In genomic region chr11:69972351-69972802, GRCh38 we compare ENCODE assay signal across 15 cellular contexts.
DNase-seq lines count a peak whose midpoint lies in the region; ATAC-seq and TF ChIP-seq lines count a peak whose summit lies in the region.
"Had no signal": no experiment of that assay in that cellular context is flagged by ENCODE, and none has a peak within 500 bp of the region (broad histone marks: within the 10 kb centered on the region; RNA-seq: fewer than 3 reads in every experiment).

No MANE protein-coding gene starts in this region.

- TF ChIP-seq POLR2A in adrenal gland (IDR thresholded peaks at IDR 0.05): no peak

- peaks cover 3% of the 10 kb centered on the region for H3K36me3 Mint-ChIP-seq in chondrocyte (ENCODE audit: low read depth)
- no peaks in the 10 kb centered on the region for H3K36me3 Mint-ChIP-seq in type B pancreatic cell
- H3K36me3 Mint-ChIP-seq: natural killer cell treated with Interleukin-12 subunit alpha and Interleukin-12 subunit beta and Interleukin-15 and Interleukin-18, amount 100 ng/mL, for 72 hours had no signal

- intact Hi-C loops in adrenal gland (cut with DNase I): no loop called here

- 75 to 88% (median 84%) methylated on average over 15 of the region's 15 CpGs for WGBS in adrenal gland, 4 donors

- H3K27me3 ChIP-seq in adrenal gland: no peaks in the 10 kb centered on the region
- H3K27me3 ChIP-seq: MG63, tibial artery had no signal

- H3K27ac ChIP-seq in adrenal gland: no peak overlapping the region
- H3K27ac ChIP-seq: tibial artery, VCaP had no signal

- peak in 4 of 6 experiments; percentile 16 to 69 (median 42) for DNase-seq in stimulated activated naive CD4-positive, alpha-beta T cell (lab: John Stamatoyannopoulos, UW)
- no peak for DNase-seq in stimulated activated naive CD4-positive, alpha-beta T cell treated with Interleukin-2 at 50 U/mL for 16 hours (lab: John Stamatoyannopoulos, UW)
- DNase-seq in NCI-H2227 treated with DMSO at 0.1 percent for 48 hours (lab: John Stamatoyannopoulos, UW): peak; percentile 55
- peak; percentile 37 for DNase-seq in chondrocyte (ENCODE audit: low spot score)
- DNase-seq in type B pancreatic cell (ENCODE audit: extremely low spot score, unreplicated experiment): no peak
- DNase-seq in adrenal gland: no peak
- DNase-seq: amniotic stem cell, left cardiac atrium, MG63, NCI-H2171, tibial artery had no signal

- H3K4me3 Mint-ChIP-seq in chondrocyte (ENCODE audit: unreplicated experiment): no peak overlapping the region
- no peak overlapping the region for H3K4me3 Mint-ChIP-seq in type B pancreatic cell
- H3K4me3 Mint-ChIP-seq: natural killer cell treated with Interleukin-12 subunit alpha and Interleukin-12 subunit beta and Interleukin-15 and Interleukin-18, amount 100 ng/mL, for 72 hours had no signal

- ATAC-seq in HG03354 (IDR thresholded peaks at IDR 0.05; ENCODE audit: poor library complexity, severe bottlenecking, unreplicated experiment): no peak
- no peak for ATAC-seq in HG03280 (IDR thresholded peaks at IDR 0.05; ENCODE audit: unreplicated experiment)
- ATAC-seq: left cardiac atrium; natural killer cell treated with Interleukin-12 subunit alpha and Interleukin-12 subunit beta and Interleukin-15 and Interleukin-18, amount 100 ng/mL, for 72 hours had no signal

- TF ChIP-seq CTCF in chondrocyte (IDR thresholded peaks at IDR 0.05) (no peak), type B pancreatic cell (conservative IDR thresholded peaks at IDR 0.05) (no peak), adrenal gland (IDR thresholded peaks at IDR 0.05) (no peak)

- peaks cover 2% of the 10 kb centered on the region for H3K4me1 Mint-ChIP-seq in chondrocyte (ENCODE audit: low read depth)
- H3K4me1 Mint-ChIP-seq in type B pancreatic cell (ENCODE audit: unreplicated experiment): peaks cover 19% of the 10 kb centered on the region

- no peaks in the 10 kb centered on the region for H3K4me1 ChIP-seq in adrenal gland (replicated peaks in 1 of 2)

- H3K27me3 Mint-ChIP-seq in chondrocyte (ENCODE audit: low read depth): peaks cover 12% of the 10 kb centered on the region
- H3K27me3 Mint-ChIP-seq in type B pancreatic cell: no peaks in the 10 kb centered on the region

- H3K9me3 Mint-ChIP-seq in chondrocyte (ENCODE audit: low read depth) (no peaks in the 10 kb centered on the region), type B pancreatic cell (no peaks in the 10 kb centered on the region)
- H3K9me3 Mint-ChIP-seq: natural killer cell treated with Interleukin-12 subunit alpha and Interleukin-12 subunit beta and Interleukin-15 and Interleukin-18, amount 100 ng/mL, for 72 hours had no signal

- H3K36me3 ChIP-seq in adrenal gland (replicated peaks in 1 of 2): no peaks in the 10 kb centered on the region
- H3K36me3 ChIP-seq: MG63, tibial artery had no signal

- H3K4me3 ChIP-seq in adrenal gland: no peak overlapping the region
- H3K4me3 ChIP-seq: MG63, tibial artery had no signal

- H3K27ac Mint-ChIP-seq in chondrocyte (ENCODE audit: unreplicated experiment) (no peak overlapping the region), type B pancreatic cell (peak overlapping the region; percentile 69)
- H3K27ac Mint-ChIP-seq: natural killer cell treated with Interleukin-12 subunit alpha and Interleukin-12 subunit beta and Interleukin-15 and Interleukin-18, amount 100 ng/mL, for 72 hours had no signal

- no peaks in the 10 kb centered on the region for H3K9me3 ChIP-seq in adrenal gland (replicated peaks in 1 of 3)
- H3K9me3 ChIP-seq: MG63, tibial artery had no signal

Comparison
In these comparisons a context has a peak if more than half of its experiments do, and no peak if none do; other contexts are left out.
1. DNase-seq: peak in stimulated activated naive CD4-positive, alpha-beta T cell (4 of 6), NCI-H2227 treated with DMSO at 0.1 percent for 48 hours (single experiment) and chondrocyte (single experiment); none in stimulated activated naive CD4-positive, alpha-beta T cell treated with Interleukin-2 at 50 U/mL for 16 hours (single experiment), type B pancreatic cell (single experiment) and adrenal gland (0 of 7).